8 cellular contexts compared by ENCODE assay signal in the genomic region with DNA sequence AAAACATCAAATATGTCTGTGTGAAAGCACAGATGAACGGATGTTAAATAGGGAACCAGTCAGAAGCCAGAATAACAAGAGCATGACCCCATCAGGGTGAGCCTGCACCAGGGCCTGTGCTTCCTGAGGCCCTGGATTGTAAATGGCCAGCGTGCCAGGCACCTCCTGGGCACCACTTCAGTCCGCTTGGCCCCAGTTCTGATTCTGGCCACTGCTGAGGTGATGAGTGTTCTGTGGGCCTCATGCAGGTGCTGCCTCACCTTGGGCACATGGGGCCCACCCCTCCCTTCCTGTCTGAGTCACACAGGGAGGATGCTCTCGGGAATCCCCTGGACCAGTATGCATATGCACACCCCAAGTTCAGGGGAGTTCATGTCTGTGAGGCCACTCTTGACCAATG. TPM values are rescaled to one million over a fixed set of nuclear protein-coding genes. Genes with fewer than 3 reads are reported as not detected.
DNase-seq lines count a peak whose midpoint lies in the region; ATAC-seq and TF ChIP-seq lines count a peak whose summit lies in the region.
"Not testable (repeated sequence)": the region's sequence is repeated elsewhere in the genome, so short reads cannot be mapped to it uniquely, and the experiment has no call there.

No MANE protein-coding gene starts in this region.

- peaks cover 32% of the 10 kb centered on the region for H3K4me1 Mint-ChIP-seq in CD14-positive monocyte
- peaks cover 22% of the 10 kb centered on the region for H3K4me1 Mint-ChIP-seq in activated CD4-positive, alpha-beta T cell treated with anti-CD3 and anti-CD28 coated beads, Interleukin-2, amount 10 ng/mL, durations not matched to agents 24 days and 14 days
- H3K4me1 Mint-ChIP-seq in dendritic cell treated with granulocyte-macrophage colony-stimulating factor and Interleukin-4, amounts not matched to agents 40 ng/mL and 50 ng/mL, for 4 days (ENCODE audit: low read depth) = peaks cover 30% of the 10 kb centered on the region

- H3K27ac ChIP-seq in neutrophil = peak overlapping the region; percentile 68

- not testable (repeated sequence) for H3K27me3 ChIP-seq in neutrophil

- H3K9me3 ChIP-seq in neutrophil = not testable (repeated sequence)

- H3K4me3 Mint-ChIP-seq in CD14-positive monocyte; activated CD4-positive, alpha-beta T cell treated with anti-CD3 and anti-CD28 coated beads, Interleukin-2, amount 10 ng/mL, durations not matched to agents 24 days and 14 days; dendritic cell treated with granulocyte-macrophage colony-stimulating factor and Interleukin-4, amounts not matched to agents 40 ng/mL and 50 ng/mL, for 4 days: not testable (repeated sequence)

- not testable (repeated sequence) for H3K4me3 ChIP-seq in neutrophil (ENCODE audit: low read depth in 1 of 2, low read length in 1 of 2)

- peak overlapping the region; percentile 55 to 96 (median 87) for H3K27ac Mint-ChIP-seq in CD14-positive monocyte
- H3K27ac Mint-ChIP-seq in activated CD4-positive, alpha-beta T cell treated with anti-CD3 and anti-CD28 coated beads, Interleukin-2, amount 10 ng/mL, durations not matched to agents 24 days and 14 days = not testable (repeated sequence)
- H3K27ac Mint-ChIP-seq in dendritic cell treated with granulocyte-macrophage colony-stimulating factor and Interleukin-4, amounts not matched to agents 40 ng/mL and 50 ng/mL, for 4 days = peak overlapping the region; percentile 56

- H3K27me3 Mint-ChIP-seq in CD14-positive monocyte (ENCODE audit: low read depth in 3 of 3); dendritic cell treated with granulocyte-macrophage colony-stimulating factor and Interleukin-4, amounts not matched to agents 40 ng/mL and 50 ng/mL, for 4 days: not testable (repeated sequence)
- H3K27me3 Mint-ChIP-seq in activated CD4-positive, alpha-beta T cell treated with anti-CD3 and anti-CD28 coated beads, Interleukin-2, amount 10 ng/mL, durations not matched to agents 24 days and 14 days = peaks cover 24% of the 10 kb centered on the region

- not testable (repeated sequence) for H3K36me3 Mint-ChIP-seq in CD14-positive monocyte
- peaks cover 14% of the 10 kb centered on the region for H3K36me3 Mint-ChIP-seq in activated CD4-positive, alpha-beta T cell treated with anti-CD3 and anti-CD28 coated beads, Interleukin-2, amount 10 ng/mL, durations not matched to agents 24 days and 14 days (ENCODE audit: low read depth)
- H3K36me3 Mint-ChIP-seq in dendritic cell treated with granulocyte-macrophage colony-stimulating factor and Interleukin-4, amounts not matched to agents 40 ng/mL and 50 ng/mL, for 4 days (ENCODE audit: low read depth) = peaks cover 11% of the 10 kb centered on the region

- not testable (repeated sequence) for H3K36me3 ChIP-seq in neutrophil

- H3K9me3 Mint-ChIP-seq in CD14-positive monocyte = peaks cover 8 to 19% (median 14%) of the 10 kb centered on the region in 7 donors
- peaks cover 16% of the 10 kb centered on the region for H3K9me3 Mint-ChIP-seq in activated CD4-positive, alpha-beta T cell treated with anti-CD3 and anti-CD28 coated beads, Interleukin-2, amount 10 ng/mL, durations not matched to agents 24 days and 14 days
- H3K9me3 Mint-ChIP-seq in dendritic cell treated with granulocyte-macrophage colony-stimulating factor and Interleukin-4, amounts not matched to agents 40 ng/mL and 50 ng/mL, for 4 days = peaks cover 12% of the 10 kb centered on the region

- DNase-seq in CD14-positive monocyte (ENCODE audit: low spot score) (peak; percentile 83), RPMI8226 (peak; percentile 25), left lobe of liver (ENCODE audit: low spot score) (peak; percentile 38)
- peak; percentile 79 for DNase-seq in activated CD4-positive, alpha-beta T cell treated with anti-CD3 and anti-CD28 coated beads, Interleukin-2, amount 10 ng/mL, durations not matched to agents 24 days and 14 days
- peak; percentile 9 for DNase-seq in activated effector memory CD4-positive, alpha-beta T cell treated with Interleukin-2 at 50 U/mL for 16 hours
- DNase-seq in stimulated activated naive CD8-positive, alpha-beta T cell treated with anti-CD3 and anti-CD28 coated beads, Interleukin-15, Interleukin-2, amounts not matched to agents 100 U/mL and 50 U/mL, for 24 hours = peak; percentile 23

- peak; percentile 12 for ATAC-seq in left lobe of liver
- ATAC-seq in stimulated activated naive CD8-positive, alpha-beta T cell treated with anti-CD3 and anti-CD28 coated beads, Interleukin-15, Interleukin-2, amounts not matched to agents 100 U/mL and 50 U/mL, for 24 hours = peak; percentile 63

- peaks cover 38 to 56% of the 10 kb centered on the region in 2 experiments for H3K4me1 ChIP-seq in neutrophil (ENCODE audit: control insufficient read depth in 1 of 2, insufficient read depth in 1 of 2, low read depth in 1 of 2, low read length in 1 of 2)

- TF ChIP-seq CTCF in CD14-positive monocyte (IDR thresholded peaks at IDR 0.05); neutrophil (IDR thresholded peaks at IDR 0.05): not testable (repeated sequence)

- intact Hi-C loops in CD14-positive monocyte (cut with micrococcal nuclease) = loop anchor here (5.0 kb wide), 1 partner anchor 35 kb away; no protein-coding TSS in a partner anchor
- intact Hi-C loops in activated CD4-positive, alpha-beta T cell treated with anti-CD3 and anti-CD28 coated beads, Interleukin-2, amount 10 ng/mL, durations not matched to agents 24 days and 14 days (cut with micrococcal nuclease); dendritic cell treated with granulocyte-macrophage colony-stimulating factor and Interleukin-4, amounts not matched to agents 40 ng/mL and 50 ng/mL, for 4 days (cut with micrococcal nuclease): not testable (repeated sequence)

RNA-seq across cellular contexts. Expression of a gene that starts 54.2 kb away (rescaled TPM):
- 10 to 100 TPM; 14.2 to 18.7 TPM for polyA plus RNA-seq in CD14-positive monocyte
- 21.4 and 24.5 TPM in 2 replicates for total RNA-seq in activated CD4-positive, alpha-beta T cell treated with anti-CD3 and anti-CD28 coated beads, Interleukin-2, amount 10 ng/mL, durations not matched to agents 24 days and 14 days
- total RNA-seq in left lobe of liver = 5.4 TPM

Comparison
In these comparisons a context has a peak if more than half of its experiments do, and no peak if none do; other contexts are left out.
1. DNase-seq: peak in every context shown above with its lines; median percentile 83 in CD14-positive monocyte; 79 in activated CD4-positive, alpha-beta T cell treated with anti-CD3 and anti-CD28 coated beads, Interleukin-2, amount 10 ng/mL, durations not matched to agents 24 days and 14 days; 38 in left lobe of liver; 25 in RPMI8226; 23 in stimulated activated naive CD8-positive, alpha-beta T cell treated with anti-CD3 and anti-CD28 coated beads, Interleukin-15, Interleukin-2, amounts not matched to agents 100 U/mL and 50 U/mL, for 24 hours; 9 in activated effector memory CD4-positive, alpha-beta T cell treated with Interleukin-2 at 50 U/mL for 16 hours.